ENCODE assay signal across 1 cellular context in genomic region chr16:2135703-2136490, GRCh38.
TF ChIP-seq lines count a peak whose summit lies in the region.

Gene PKD1 (minus strand): TSS chr16:2135898. CDS start chr16:2135689, 209 bp downstream.

TF ChIP-seq in HepG2, 621 proteins besides CTCF, POLR2A, EP300 and RAD21 (continued from another document):
- TF ChIP-seq ZNF687 (CRISPR knock-in tag; IDR thresholded peaks at IDR 0.05) (peak; percentile 61), GMEB1 (CRISPR knock-in tag; IDR thresholded peaks at IDR 0.05; ENCODE audit: borderline replicate concordance) (peak; percentile 71), GATAD2A (CRISPR knock-in tag; IDR thresholded peaks at IDR 0.05) (peak; percentile 24; the same call in 1 of the 2 replicates), SP4 (CRISPR knock-in tag; IDR thresholded peaks at IDR 0.05) (peak; percentile 75; the same call in 1 of the 2 replicates), ZGPAT (CRISPR knock-in tag; IDR thresholded peaks at IDR 0.05) (peak; percentile 26; the same call in 1 of the 2 replicates), BHLHE40 (IDR thresholded peaks at IDR 0.05; ENCODE audit: low read length) (peak; percentile 53), SKI (IDR thresholded peaks at IDR 0.05; ENCODE audit: partially characterized antibody) (peak; percentile 16)
TF ChIP-seq in HepG2: peak in this region for 43; not testable (repeated sequence) for 578.
